In the genomic region with DNA sequence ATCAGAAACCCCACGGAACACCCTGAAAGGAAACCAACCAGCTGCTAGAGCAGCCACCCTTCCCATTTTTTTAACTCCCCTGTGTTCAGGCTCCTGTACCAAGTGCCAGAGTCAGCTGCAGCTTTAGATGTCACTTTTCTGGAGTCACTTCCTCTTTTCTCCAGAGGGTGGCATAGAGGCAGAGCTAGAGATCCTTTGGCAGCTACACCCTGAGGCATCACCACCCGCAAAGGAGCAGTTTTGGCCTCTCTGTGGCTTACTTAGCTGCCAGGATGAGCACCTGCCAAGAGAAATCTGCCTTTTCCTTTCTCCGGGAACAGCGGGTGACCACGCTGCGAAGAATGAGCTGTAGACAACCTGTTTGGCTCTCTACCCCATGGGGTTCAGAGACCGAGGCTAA, we compare ENCODE assay signal across 8 cellular contexts. TPM values are rescaled to one million over a fixed set of nuclear protein-coding genes. Genes with fewer than 3 reads are reported as not detected.
DNase-seq lines count a peak whose midpoint lies in the region; ATAC-seq and TF ChIP-seq lines count a peak whose summit lies in the region.

No MANE protein-coding gene starts in this region.

- ATAC-seq in HG03045 (IDR thresholded peaks at IDR 0.05; ENCODE audit: unreplicated experiment): no peak
- no peak for ATAC-seq in GM19328 (IDR thresholded peaks at IDR 0.05; ENCODE audit: unreplicated experiment)
- no peak for ATAC-seq in GM19455 (IDR thresholded peaks at IDR 0.05; ENCODE audit: unreplicated experiment)

- no peaks in the 10 kb centered on the region for H3K36me3 ChIP-seq in suprapubic skin

- no peaks in the 10 kb centered on the region for H3K9me3 Mint-ChIP-seq in HFFc6

- no peak overlapping the region for H3K4me3 Mint-ChIP-seq in HFFc6

- H3K27me3 ChIP-seq in suprapubic skin: no peaks in the 10 kb centered on the region

- H3K27me3 Mint-ChIP-seq in HFFc6 (ENCODE audit: insufficient read depth): peaks cover 6% of the 10 kb centered on the region

- no peak overlapping the region for H3K27ac ChIP-seq in suprapubic skin

- peaks cover 5% of the 10 kb centered on the region for H3K4me1 ChIP-seq in suprapubic skin

- TF ChIP-seq EP300 in suprapubic skin (IDR thresholded peaks at IDR 0.05): no peak

- no peak for TF ChIP-seq POLR2A in suprapubic skin (IDR thresholded peaks at IDR 0.05)

- peak; percentile 7 for DNase-seq in COLO829 (ENCODE audit: low spot score)
- peak; percentile 14 for DNase-seq in HFFc6
- DNase-seq in NCI-H774 (lab: John Stamatoyannopoulos, UW): peak; percentile 21
- peak; percentile 40 for DNase-seq in fibroblast of the aortic adventitia (ENCODE audit: low read depth)
- DNase-seq in suprapubic skin (ENCODE audit: low spot score in 2 of 2): no peak

- H3K4me3 ChIP-seq in fibroblast of the aortic adventitia (ENCODE audit: low read depth, low read length): no peak overlapping the region
- H3K4me3 ChIP-seq in suprapubic skin: no peak overlapping the region

- TF ChIP-seq CTCF in HFFc6 (IDR thresholded peaks at IDR 0.05) (peak; percentile 59), fibroblast of the aortic adventitia (IDR thresholded peaks at IDR 0.05; ENCODE audit: insufficient read depth, low read length) (peak; percentile 42), suprapubic skin (IDR thresholded peaks at IDR 0.05) (peak; percentile 9 to 24)

- no peaks in the 10 kb centered on the region for H3K36me3 Mint-ChIP-seq in HFFc6 (ENCODE audit: low read depth)

- 25% methylated on average over 7 of the region's 7 CpGs for WGBS in suprapubic skin

- H3K4me1 Mint-ChIP-seq in HFFc6 (ENCODE audit: low read depth): peaks cover 5% of the 10 kb centered on the region; the same call in 1 of the 2 replicates

- H3K9me3 ChIP-seq in suprapubic skin: no peaks in the 10 kb centered on the region

- no peak overlapping the region for H3K27ac Mint-ChIP-seq in HFFc6

RNA-seq across cellular contexts. Expression of gene CHRDL1, which starts 58.0 kb away (rescaled TPM):
- 1 to 10 TPM in 4 of 6 experiments, under 1 TPM in 2; 0.47 to 3.0 (median 2.3) TPM for total RNA-seq in HFFc6 (2021; fragmentation: NEBNext Ultra II Directional; extraction: Animal tissue kit (Norgen Biotek cat#: 25700))
- total RNA-seq in fibroblast of the aortic adventitia (ENCODE audit: low replicate concordance): 1.2 and 4.0 TPM in 2 replicates
- 10 to 100 TPM in 2 of 4 donors, 1 to 10 TPM in 2; 4.7 to 23.4 (median 9.8) TPM for total RNA-seq in suprapubic skin

Comparison
In these comparisons a context has a peak if more than half of its experiments do, and no peak if none do; other contexts are left out.
1. DNase-seq: peak in COLO829 (single experiment), HFFc6 (single experiment), NCI-H774 (single experiment) and fibroblast of the aortic adventitia (single experiment); none in suprapubic skin (0 of 2).
2. Peak in every context shown above with its lines, with median percentiles within 50 percentile points of each other: CTCF ChIP-seq.